Comparison of ENCODE assay signal across 19 cellular contexts in genomic region chr2:135317375-135317774, GRCh38.
DNase-seq lines count a peak whose midpoint lies in the region; ATAC-seq and TF ChIP-seq lines count a peak whose summit lies in the region.
"Had no signal": no experiment of that assay in that cellular context is flagged by ENCODE, and none has a peak within 500 bp of the region (broad histone marks: within the 10 kb centered on the region; RNA-seq: fewer than 3 reads in every experiment).

No MANE protein-coding gene starts in this region.

- H3K4me3 ChIP-seq in DND-41 (ENCODE audit: low read depth in 1 of 2, low read length in 2 of 2) (no peak overlapping the region), NB4 (ENCODE audit: low read depth, low read length) (no peak overlapping the region), hepatocyte (no peak overlapping the region), GM23248 (no peak overlapping the region)
- H3K4me3 ChIP-seq: A549; BLaER1 treated with 17β-estradiol and CSF1 and Interleukin-3, amounts not matched to agents 10 nM and 100 nM; GM23338 had no signal

- H3K27me3 ChIP-seq in DND-41 (ENCODE audit: insufficient read depth, low read length, poor library complexity) (no peaks in the 10 kb centered on the region), hepatocyte (no peaks in the 10 kb centered on the region), GM23248 (replicated peaks; ENCODE audit: insufficient read depth) (no peaks in the 10 kb centered on the region)
- H3K27me3 ChIP-seq: BE2C; BLaER1 treated with 17β-estradiol and CSF1 and Interleukin-3, amounts not matched to agents 10 nM and 100 nM had no signal

- H3F3A ChIP-seq in GM23248 (ENCODE audit: insufficient read depth) = no peaks in the 10 kb centered on the region

- H3K9me3 ChIP-seq in DND-41 (ENCODE audit: insufficient read depth, low read length, severe bottlenecking) = no peaks in the 10 kb centered on the region
- H3K9me3 ChIP-seq in hepatocyte (ENCODE audit: low read depth) = no peaks in the 10 kb centered on the region
- no peaks in the 10 kb centered on the region for H3K9me3 ChIP-seq in GM23248 (ENCODE audit: low read depth)
- H3K9me3 ChIP-seq: A549; BE2C; BLaER1 treated with 17β-estradiol and CSF1 and Interleukin-3, amounts not matched to agents 10 nM and 100 nM had no signal

- no peaks in the 10 kb centered on the region for H3K4me1 ChIP-seq in DND-41 (ENCODE audit: insufficient read depth, low read length)
- H3K4me1 ChIP-seq in hepatocyte (ENCODE audit: insufficient read depth) = no peaks in the 10 kb centered on the region
- no peaks in the 10 kb centered on the region for H3K4me1 ChIP-seq in GM23248 (ENCODE audit: insufficient read depth)
- H3K4me1 ChIP-seq: A549; BE2C; BLaER1 treated with 17β-estradiol and CSF1 and Interleukin-3, amounts not matched to agents 10 nM and 100 nM had no signal

- H4K20me1 ChIP-seq in DND-41 (ENCODE audit: insufficient read depth, low read length) (no peaks in the 10 kb centered on the region), hepatocyte (ENCODE audit: insufficient read depth, poor library complexity, severe bottlenecking) (no peaks in the 10 kb centered on the region), GM23248 (ENCODE audit: insufficient read depth) (no peaks in the 10 kb centered on the region)
- H4K20me1 ChIP-seq: BLaER1 treated with 17β-estradiol and CSF1 and Interleukin-3, amounts not matched to agents 10 nM and 100 nM had no signal

- ATAC-seq in DND-41 (ENCODE audit: insufficient read depth, low read depth) = peak; percentile 69
- ATAC-seq: A549, GM23338, HCT116 had no signal

- H3K4me2 ChIP-seq in DND-41 (ENCODE audit: insufficient read depth, low read length) (no peak overlapping the region), hepatocyte (no peak overlapping the region), GM23248 (ENCODE audit: unreplicated experiment) (no peak overlapping the region)
- H3K4me2 ChIP-seq: A549; BLaER1 treated with 17β-estradiol and CSF1 and Interleukin-3, amounts not matched to agents 10 nM and 100 nM; GM23338 had no signal

- TF ChIP-seq POLR2A in NB4 (IDR thresholded peaks at IDR 0.05; ENCODE audit: extremely low read depth, insufficient read length) = no peak

- no peak overlapping the region for H3K27ac ChIP-seq in DND-41 (ENCODE audit: low read length)
- H3K27ac ChIP-seq in hepatocyte = no peak overlapping the region
- no peak overlapping the region for H3K27ac ChIP-seq in GM23248
- H3K27ac ChIP-seq: A549; BLaER1 treated with 17β-estradiol and CSF1 and Interleukin-3, amounts not matched to agents 10 nM and 100 nM had no signal

- H3K9me2 ChIP-seq in hepatocyte (replicated peaks; ENCODE audit: insufficient read depth) (no peaks in the 10 kb centered on the region), GM23248 (ENCODE audit: insufficient read depth) (no peaks in the 10 kb centered on the region)

- in situ Hi-C loops in GM23248 (cut with MboI) = no loop called here

- DNase-seq in DND-41 (no peak), NB4 (ENCODE audit: low read depth) (peak; percentile 3), NCI-H69 (lab: John Stamatoyannopoulos, UW) (peak; percentile 59), hepatocyte (ENCODE audit: low spot score) (no peak), GM23248 (no peak)
- DNase-seq in stimulated activated CD4-positive, alpha-beta T cell treated with anti-CD3 and anti-CD28 coated beads, Interleukin-15, amount 100 ng/mL, for 24 hours = no peak
- DNase-seq: 8988T; ACHN; AML-193; BE2C; CD4-positive, alpha-beta T cell; CD8-positive, alpha-beta memory T cell; DMS 273 treated with DMSO at 0.1 percent for 48 hours; DMS79; H9 had no signal

- H2AFZ ChIP-seq in DND-41 (ENCODE audit: low read depth, low read length) (no peak overlapping the region), hepatocyte (no peak overlapping the region), GM23248 (no peak overlapping the region)
- H2AFZ ChIP-seq: GM23338 had no signal

- WGBS in hepatocyte (ENCODE audit: low lambda C conversion rate, missing lambda C conversion rate) = 80% methylated on average over 1 of the region's 1 CpG
- WGBS in GM23248 (ENCODE audit: low coverage in 1 of 2, low lambda C conversion rate in 2 of 2, missing lambda C conversion rate in 2 of 2), 2 experiments = 37 to 54% methylated on average over 1 of the region's 1 CpG

- H3K79me2 ChIP-seq in DND-41 (ENCODE audit: insufficient read depth, low read length) = no peaks in the 10 kb centered on the region
- H3K79me2 ChIP-seq in hepatocyte = no peaks in the 10 kb centered on the region
- H3K79me2 ChIP-seq in GM23248 (ENCODE audit: insufficient read depth) = no peaks in the 10 kb centered on the region

- TF ChIP-seq CTCF in DND-41 (IDR thresholded peaks at IDR 0.05; ENCODE audit: borderline replicate concordance, extremely low read depth, low read length, poor library complexity, severe bottlenecking) (no peak), NB4 (IDR thresholded peaks at IDR 0.05; ENCODE audit: low read depth, low read length) (no peak), hepatocyte (IDR thresholded peaks at IDR 0.05; ENCODE audit: poor library complexity) (no peak)

- no peak overlapping the region for H3K9ac ChIP-seq in DND-41 (ENCODE audit: low read depth, low read length)
- H3K9ac ChIP-seq in GM23248 = no peak overlapping the region
- H3K9ac ChIP-seq: BLaER1 treated with 17β-estradiol and CSF1 and Interleukin-3, amounts not matched to agents 10 nM and 100 nM had no signal

- H3K36me3 ChIP-seq in DND-41 (ENCODE audit: insufficient read depth, low read length) = no peaks in the 10 kb centered on the region
- H3K36me3 ChIP-seq in hepatocyte (replicated peaks; ENCODE audit: insufficient read depth, low read depth) = no peaks in the 10 kb centered on the region
- H3K36me3 ChIP-seq in GM23248 (ENCODE audit: low read depth) = no peaks in the 10 kb centered on the region
- H3K36me3 ChIP-seq: BE2C had no signal

Comparison
In these comparisons a context has a peak if more than half of its experiments do, and no peak if none do; other contexts are left out.
1. DNase-seq: peak in NB4 (single experiment) and NCI-H69 (single experiment); none in DND-41 (single experiment), stimulated activated CD4-positive, alpha-beta T cell treated with anti-CD3 and anti-CD28 coated beads, Interleukin-15, amount 100 ng/mL, for 24 hours (single experiment), hepatocyte (single experiment) and GM23248 (single experiment).